ENCODE assay signal across 27 cellular contexts in the genomic region with DNA sequence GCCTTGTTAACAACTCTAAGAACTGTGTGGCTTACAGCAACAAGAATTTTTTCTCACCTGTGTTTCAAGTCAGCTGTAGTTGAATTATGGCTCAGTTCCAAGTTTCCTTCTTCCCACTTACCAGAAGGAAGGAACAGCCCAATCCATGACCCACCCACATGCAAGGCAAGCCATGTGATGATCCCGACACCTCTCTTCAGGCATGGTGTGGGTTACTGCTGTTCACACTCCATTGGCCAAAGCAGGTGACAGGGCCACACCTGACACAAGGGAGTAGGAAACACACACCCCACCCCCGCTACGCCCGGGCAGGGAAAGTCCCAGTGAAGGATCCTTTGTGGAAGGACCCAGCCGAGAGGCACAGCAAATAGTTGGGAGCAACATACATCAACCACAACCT. TPM values are rescaled to one million over a fixed set of nuclear protein-coding genes. Genes with fewer than 3 reads are reported as not detected.
DNase-seq lines count a peak whose midpoint lies in the region; TF ChIP-seq lines count a peak whose summit lies in the region.
"Had no signal": no experiment of that assay in that cellular context is flagged by ENCODE, and none has a peak within 500 bp of the region (broad histone marks: within the 10 kb centered on the region; RNA-seq: fewer than 3 reads in every experiment).

No MANE protein-coding gene starts in this region.

- H3K9me3 Mint-ChIP-seq in nephron progenitor cell = no peaks in the 10 kb centered on the region
- H3K9me3 Mint-ChIP-seq: activated T-helper 1 cell treated with anti-CD3 and anti-CD28 coated beads, Interleukin-12 subunit alpha, Interleukin-12 subunit beta, Interleukin-2, Interleukin-4 antibody, amounts not matched to agents 30 ng/mL and 10 ng/mL and 1 ng/mL, durations not matched to agents 14 hours and 24 hours and 36 hours; H9; mesothelial cell of epicardium; neural progenitor cell; stimulated activated naive CD8-positive, alpha-beta T cell treated with anti-CD3 and anti-CD28 coated beads, Interleukin-15, amount 100 ng/mL, for 72 hours had no signal

- no peak overlapping the region for H3K4me3 ChIP-seq in BLaER1 treated with 17β-estradiol and CSF1 and Interleukin-3, amounts not matched to agents 10 nM and 100 nM
- H3K4me3 ChIP-seq: esophagus muscularis mucosa, neural progenitor cell, upper lobe of left lung had no signal

- no peaks in the 10 kb centered on the region for H3K36me3 ChIP-seq in BLaER1 treated with 17β-estradiol and CSF1 and Interleukin-3, amounts not matched to agents 10 nM and 100 nM
- H3K36me3 ChIP-seq: esophagus muscularis mucosa, neural progenitor cell, upper lobe of left lung had no signal

- H3K4me2 ChIP-seq in BLaER1 treated with 17β-estradiol and CSF1 and Interleukin-3, amounts not matched to agents 10 nM and 100 nM = peak overlapping the region in 10 of 11 experiments; percentile 11 to 72 (median 62); a peak in 15 of 22 replicates
- H3K4me2 ChIP-seq: neural progenitor cell had no signal

- H3K4me1 ChIP-seq in BLaER1 treated with 17β-estradiol and CSF1 and Interleukin-3, amounts not matched to agents 10 nM and 100 nM = peaks cover 50 to 78% (median 71%) of the 10 kb centered on the region in 10 experiments

- no peak for TF ChIP-seq CTCF in nephron progenitor cell (IDR thresholded peaks at IDR 0.05)

- no peak overlapping the region for H3K9ac ChIP-seq in BLaER1 treated with 17β-estradiol and CSF1 and Interleukin-3, amounts not matched to agents 10 nM and 100 nM
- H3K9ac ChIP-seq: neural progenitor cell had no signal

- H4K20me1 ChIP-seq in BLaER1 treated with 17β-estradiol and CSF1 and Interleukin-3, amounts not matched to agents 10 nM and 100 nM = no peaks in the 10 kb centered on the region; a peak in 1 of 22 replicates

- H3K27ac Mint-ChIP-seq in nephron progenitor cell = peak overlapping the region; percentile 86
- H3K27ac Mint-ChIP-seq: activated naive CD8-positive, alpha-beta T cell; activated T-helper 1 cell treated with anti-CD3 and anti-CD28 coated beads, Interleukin-12 subunit alpha, Interleukin-12 subunit beta, Interleukin-2, Interleukin-4 antibody, amounts not matched to agents 30 ng/mL and 10 ng/mL and 1 ng/mL, durations not matched to agents 14 hours and 24 hours and 36 hours; H9; IgD-negative memory B cell; mesothelial cell of epicardium; neural progenitor cell had no signal

- H3K27me3 ChIP-seq in BLaER1 treated with 17β-estradiol and CSF1 and Interleukin-3, amounts not matched to agents 10 nM and 100 nM = peaks cover 0 to 61% (median 0%) of the 10 kb centered on the region in 11 experiments; a peak in 8 of 22 replicates
- H3K27me3 ChIP-seq: neural progenitor cell, upper lobe of left lung had no signal

- peak overlapping the region in 2 of 11 experiments; percentile 46 to 65; a peak in 3 of 22 replicates for H3K27ac ChIP-seq in BLaER1 treated with 17β-estradiol and CSF1 and Interleukin-3, amounts not matched to agents 10 nM and 100 nM
- H3K27ac ChIP-seq in epithelial cell of prostate = peak overlapping the region; percentile 54
- H3K27ac ChIP-seq: esophagus muscularis mucosa, HL-60, neural progenitor cell had no signal

- no peak overlapping the region for H3K4me3 Mint-ChIP-seq in nephron progenitor cell
- H3K4me3 Mint-ChIP-seq: activated naive CD8-positive, alpha-beta T cell; activated T-helper 1 cell treated with anti-CD3 and anti-CD28 coated beads, Interleukin-12 subunit alpha, Interleukin-12 subunit beta, Interleukin-2, Interleukin-4 antibody, amounts not matched to agents 30 ng/mL and 10 ng/mL and 1 ng/mL, durations not matched to agents 14 hours and 24 hours and 36 hours; H9; IgD-negative memory B cell; mesothelial cell of epicardium; neural progenitor cell; stimulated activated naive CD8-positive, alpha-beta T cell treated with anti-CD3 and anti-CD28 coated beads, Interleukin-15, amount 100 ng/mL, for 72 hours had no signal

- peaks cover 50% of the 10 kb centered on the region for H3K4me1 Mint-ChIP-seq in nephron progenitor cell
- H3K4me1 Mint-ChIP-seq: IgD-negative memory B cell had no signal

- H3K36me3 Mint-ChIP-seq in nephron progenitor cell (ENCODE audit: low read depth) = no peaks in the 10 kb centered on the region
- H3K36me3 Mint-ChIP-seq: activated naive CD8-positive, alpha-beta T cell; IgD-negative memory B cell; mesothelial cell of epicardium; neural progenitor cell had no signal

- peak; percentile 8 for DNase-seq in HT-29 (ENCODE audit: low spot score)
- no peak for DNase-seq in epithelial cell of prostate (ENCODE audit: low read depth, low spot score)
- no peak for DNase-seq in nephron progenitor cell
- no peak for DNase-seq in UCSD-AML1 (lab: John Stamatoyannopoulos, UW; ENCODE audit: unreplicated experiment)
- DNase-seq in DMS53 treated with DMSO at 0.1 percent for 48 hours (lab: John Stamatoyannopoulos, UW; ENCODE audit: unreplicated experiment) = no peak
- no peak for DNase-seq in NCI-H1436 treated with DMSO at 0.1 percent for 48 hours (lab: John Stamatoyannopoulos, UW)
- no peak for DNase-seq in DMS79 treated with DMSO at 0.1 percent for 48 hours (lab: John Stamatoyannopoulos, UW)
- DNase-seq: activated CD4-positive, alpha-beta T cell treated with anti-CD3 and anti-CD28 coated beads for 48 hours; COR-L47; H9; MM.1S; NCI-H1694; NCI-H524 treated with DMSO at 0.1 percent for 48 hours; SIG-M5; stimulated activated CD4-positive, alpha-beta T cell treated with anti-CD3 and anti-CD28 coated beads, Interleukin-4, amount 100 ng/mL, for 24 hours; stimulated activated naive CD8-positive, alpha-beta T cell treated with anti-CD3 and anti-CD28 coated beads, Interleukin-15, amount 100 ng/mL, for 72 hours; T-helper 1 cell had no signal

- peaks cover 0 to 6% (median 0%) of the 10 kb centered on the region in 11 experiments; a peak in 1 of 22 replicates for H3K9me3 ChIP-seq in BLaER1 treated with 17β-estradiol and CSF1 and Interleukin-3, amounts not matched to agents 10 nM and 100 nM (replicated peaks in 1 of 11)
- H3K9me3 ChIP-seq: esophagus muscularis mucosa, upper lobe of left lung had no signal

- H3K27me3 Mint-ChIP-seq in nephron progenitor cell (ENCODE audit: low read depth, poor library complexity) = no peaks in the 10 kb centered on the region
- H3K27me3 Mint-ChIP-seq: stimulated activated naive CD8-positive, alpha-beta T cell treated with anti-CD3 and anti-CD28 coated beads, Interleukin-15, amount 100 ng/mL, for 72 hours had no signal

RNA-seq across cellular contexts. Expression of a gene that starts 36.3 kb away (rescaled TPM):
- not detected in 2 replicates for total RNA-seq in HT-29 (2014; rRNA removed; shearing (Covaris generic))
- total RNA-seq: H9, OCI-LY7 had no signal
